8 cellular contexts compared by ENCODE assay signal in genomic region chr12:120292411-120292660, GRCh38. TPM values are rescaled to one million over a fixed set of nuclear protein-coding genes. Genes with fewer than 3 reads are reported as not detected.
DNase-seq lines count a peak whose midpoint lies in the region; ATAC-seq and TF ChIP-seq lines count a peak whose summit lies in the region.

No MANE protein-coding gene starts in this region.

- H3K9me2 ChIP-seq in GM23248 (ENCODE audit: insufficient read depth) = no peaks in the 10 kb centered on the region

- POLR2A ChIA-PET in BJ (lab: Charles Lee) = interaction anchor here (0.6 to 2.7 kb wide), 7 partner anchors 10 to 96 kb away, joined by 4 to 37 read pairs (median 14); partner anchors contain the start of genes RPLP0 and SIRT4

- in situ Hi-C loops in GM23248 (cut with MboI) = no loop called here

- H3F3A ChIP-seq in GM23248 (ENCODE audit: insufficient read depth) = peaks cover 39% of the 10 kb centered on the region

- H3K27ac ChIP-seq in GM23248 (peak overlapping the region; percentile 100), thyroid gland (peak overlapping the region; percentile 99)

- peak overlapping the region; percentile 96 for H3K4me2 ChIP-seq in GM23248 (ENCODE audit: unreplicated experiment)

- H3K4me3 ChIP-seq in BJ (ENCODE audit: low read depth, low read length) (peak overlapping the region; percentile 47), GM23248 (peak overlapping the region; percentile 69), WI38 (ENCODE audit: low read depth, low read length) (peak overlapping the region; percentile 64), kidney epithelial cell (ENCODE audit: low read depth, low read length) (peak overlapping the region; percentile 34), thyroid gland (replicated peaks in 1 of 3) (peak overlapping the region; percentile 1 to 57 (median 29))

- H3K79me2 ChIP-seq in GM23248 (ENCODE audit: insufficient read depth) = no peaks in the 10 kb centered on the region

- H3K4me1 ChIP-seq in GM23248 (ENCODE audit: insufficient read depth) (0 out of 2 replicates have a peak, but pooled peaks cover 8% of the 10 kb centered on the region), thyroid gland (peaks cover 5 to 9% of the 10 kb centered on the region in 2 donors)

- no peak for TF ChIP-seq CTCF in BJ (IDR thresholded peaks at IDR 0.05; ENCODE audit: insufficient read depth, low read depth, low read length)
- no peak for TF ChIP-seq CTCF in WI38 (IDR thresholded peaks at IDR 0.05; ENCODE audit: low read depth, low read length)
- TF ChIP-seq CTCF in kidney epithelial cell (IDR thresholded peaks at IDR 0.05; ENCODE audit: insufficient read depth, low read length, poor library complexity, severe bottlenecking) = no peak
- TF ChIP-seq CTCF in thyroid gland (IDR thresholded peaks at IDR 0.05) = peak in 1 of 6 experiments; percentile 12

- H2AFZ ChIP-seq in GM23248 = peak overlapping the region; percentile 67

- no peak for TF ChIP-seq POLR2A in thyroid gland (IDR thresholded peaks at IDR 0.05)

- DNase-seq in BJ (ENCODE audit: low read depth) (no peak), GM23248 (no peak), kidney epithelial cell (ENCODE audit: low read depth) (no peak), thyroid gland (no peak), NCI-H345 (lab: John Stamatoyannopoulos, UW) (no peak), dermis blood vessel endothelial cell (no peak)

- 0 to 1% methylated on average over 17 of the region's 17 CpGs for WGBS in GM23248 (ENCODE audit: low coverage in 1 of 2, low lambda C conversion rate in 2 of 2, missing lambda C conversion rate in 2 of 2), 2 experiments
- WGBS in thyroid gland, 2 donors = 1 to 2% methylated on average over 17 of the region's 17 CpGs

- ATAC-seq in HG03565 (IDR thresholded peaks at IDR 0.05; ENCODE audit: unreplicated experiment) = no peak

- intact Hi-C loops in thyroid gland (cut with DNase I) = no loop called here

- CTCF ChIA-PET in BJ (lab: Yijun Ruan, JAX) = interaction anchor here (1.6 to 5.2 kb wide), 4 partner anchors 10 to 148 kb away, joined by 4 to 46 read pairs (median 10); partner anchors contain the start of gene SIRT4

- no peaks in the 10 kb centered on the region for H4K20me1 ChIP-seq in GM23248 (ENCODE audit: insufficient read depth)

- H3K27me3 ChIP-seq in BJ (ENCODE audit: control insufficient read depth, insufficient read depth, low read length) = no peaks in the 10 kb centered on the region
- H3K27me3 ChIP-seq in GM23248 (replicated peaks; ENCODE audit: insufficient read depth) = no peaks in the 10 kb centered on the region
- no peaks in the 10 kb centered on the region for H3K27me3 ChIP-seq in kidney epithelial cell (ENCODE audit: control insufficient read depth, insufficient read depth, low read length)
- no peaks in the 10 kb centered on the region for H3K27me3 ChIP-seq in thyroid gland

- H3K9me3 ChIP-seq in GM23248 (ENCODE audit: low read depth) (no peaks in the 10 kb centered on the region), thyroid gland (no peaks in the 10 kb centered on the region)

- H3K9ac ChIP-seq in GM23248 = peak overlapping the region; percentile 97

- H3K36me3 ChIP-seq in BJ (ENCODE audit: control insufficient read depth, insufficient read depth, low read length) = no peaks in the 10 kb centered on the region
- no peaks in the 10 kb centered on the region for H3K36me3 ChIP-seq in GM23248 (ENCODE audit: low read depth)
- H3K36me3 ChIP-seq in kidney epithelial cell (ENCODE audit: control insufficient read depth, insufficient read depth, low read length) = no peaks in the 10 kb centered on the region
- H3K36me3 ChIP-seq in thyroid gland = no peaks in the 10 kb centered on the region

RNA-seq across cellular contexts. Expression of gene RNU4-2, which starts 0.6 kb away (rescaled TPM):
- polyA plus RNA-seq in BJ (2011; rRNA removed) = not detected in 2 replicates
- under 0.01 and 55,545 TPM in 2 replicates for polyA minus RNA-seq in BJ (2011; rRNA and poly(A)+ RNA removed)
- under 0.01 TPM in 1 of 2 replicates, not detected in the other for total RNA-seq in GM23248 (2014; rRNA removed; shearing (Covaris generic))
- 4.0 and 6.9 TPM in 2 replicates for polyA plus RNA-seq in GM23248 (2016; fragmentation: Nextera tagmentation; extraction: Ambion mirVana)
- under 0.01 TPM in 2 replicates for total RNA-seq in kidney epithelial cell
- total RNA-seq in thyroid gland = under 1 TPM; under 0.01 TPM
- under 0.01 TPM in 2 replicates for total RNA-seq in dermis blood vessel endothelial cell

RNA-seq across cellular contexts. Expression of gene RNU4-1, which starts 0.7 kb away (rescaled TPM):
- polyA plus RNA-seq in BJ (2011; rRNA removed) (not detected in 2 replicates), GM23248 (2016; fragmentation: Nextera tagmentation; extraction: Ambion mirVana) (4.1 TPM in 1 of 2 replicates, not detected in the other)
- under 0.01 and 52,104 TPM in 2 replicates for polyA minus RNA-seq in BJ (2011; rRNA and poly(A)+ RNA removed)
- not detected in 2 replicates for total RNA-seq in GM23248 (2014; rRNA removed; shearing (Covaris generic))
- total RNA-seq in kidney epithelial cell (under 0.01 TPM in 1 of 2 replicates, not detected in the other), thyroid gland (under 1 TPM; under 0.01 TPM), dermis blood vessel endothelial cell (under 0.01 TPM in 2 replicates)

RNA-seq across cellular contexts. Expression of gene SIRT4, which starts 9.8 kb away (rescaled TPM):
- polyA plus RNA-seq in BJ (2011; rRNA removed) (1.2 and 1.5 TPM in 2 replicates), GM23248 (2016; fragmentation: Nextera tagmentation; extraction: Ambion mirVana) (1.4 TPM in 2 replicates)
- 0.51 and 1.7 TPM in 2 replicates for polyA minus RNA-seq in BJ (2011; rRNA and poly(A)+ RNA removed)
- not detected in 2 replicates for total RNA-seq in GM23248 (2014; rRNA removed; shearing (Covaris generic))
- total RNA-seq in kidney epithelial cell (0.29 and 2.3 TPM in 2 replicates), thyroid gland (1 to 10 TPM in 3 of 4 donors, not detected in 1; 3.1 to 6.5 (median 3.8) TPM), dermis blood vessel endothelial cell (1.5 and 3.4 TPM in 2 replicates)

RNA-seq across cellular contexts. Expression of gene PXN, which starts 26.8 kb away (rescaled TPM):
- polyA plus RNA-seq in BJ (2011; rRNA removed) (23.9 and 41.8 TPM in 2 replicates), GM23248 (2016; fragmentation: Nextera tagmentation; extraction: Ambion mirVana) (134 and 135 TPM in 2 replicates)
- polyA minus RNA-seq in BJ (2011; rRNA and poly(A)+ RNA removed) = 33.0 and 50.6 TPM in 2 replicates
- total RNA-seq in GM23248 (2014; rRNA removed; shearing (Covaris generic)) = 63.7 and 87.2 TPM in 2 replicates
- total RNA-seq in kidney epithelial cell (88.1 and 94.3 TPM in 2 replicates), thyroid gland (10 to 100 TPM; 61.7 to 95.5 (median 82.7) TPM), dermis blood vessel endothelial cell (69.8 and 141 TPM in 2 replicates)

RNA-seq across cellular contexts. Expression of gene PLA2G1B, which starts 35.2 kb away (rescaled TPM):
- polyA plus RNA-seq in BJ (2011; rRNA removed) (not detected in 2 replicates), GM23248 (2016; fragmentation: Nextera tagmentation; extraction: Ambion mirVana) (not detected in 2 replicates)
- not detected in 2 replicates for polyA minus RNA-seq in BJ (2011; rRNA and poly(A)+ RNA removed)
- not detected in 2 replicates for total RNA-seq in GM23248 (2014; rRNA removed; shearing (Covaris generic))
- total RNA-seq in kidney epithelial cell (not detected in 2 replicates), thyroid gland (not detected), dermis blood vessel endothelial cell (not detected in 2 replicates)
